Comparison of ENCODE assay signal across 26 cellular contexts in the genomic region with DNA sequence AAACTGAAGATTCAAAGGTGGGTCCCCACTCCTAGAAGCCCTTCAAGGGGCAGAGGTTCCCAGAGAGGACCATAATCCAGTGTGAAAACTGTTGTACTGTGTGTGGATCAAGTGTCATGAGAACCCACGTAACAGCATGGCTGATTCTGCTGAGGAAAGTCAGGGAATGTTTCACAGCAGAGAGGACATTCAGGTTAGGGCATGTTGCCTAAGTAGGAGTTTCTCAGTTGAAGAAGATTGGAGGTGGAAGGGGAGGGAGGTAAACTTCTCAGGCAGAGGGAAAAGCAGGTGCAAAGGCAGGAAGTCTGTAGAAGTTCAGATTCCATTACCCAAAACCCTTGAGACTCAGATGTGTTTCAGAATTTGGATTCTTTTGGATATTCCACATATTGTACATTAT.
"Had no signal": no experiment of that assay in that cellular context is flagged by ENCODE, and none has a peak within 500 bp of the region (broad histone marks: within the 10 kb centered on the region; RNA-seq: fewer than 3 reads in every experiment).

No MANE protein-coding gene starts in this region.

- H3K4me1 Mint-ChIP-seq: activated CD4-positive, alpha-beta T cell treated with anti-CD3 and anti-CD28 coated beads for 36 hours; activated T-helper 17 cell treated with anti-CD3 and anti-CD28 coated beads, Interleukin-2, amount 50 U/mL, for 72 hours had no signal

- H3K27ac ChIP-seq: brain microvascular endothelial cell, epithelial cell of prostate had no signal

- H3K27me3 ChIP-seq: brain microvascular endothelial cell had no signal

- H3K36me3 Mint-ChIP-seq: activated naive CD8-positive, alpha-beta T cell had no signal

- ATAC-seq: activated CD4-positive, alpha-beta T cell treated with anti-CD3 and anti-CD28 coated beads for 36 hours; activated CD8-positive, alpha-beta T cell treated with anti-CD3 and anti-CD28 coated beads for 36 hours; activated T-cell treated with anti-CD3 and anti-CD28 coated beads, Interleukin-2, amount 50 U/mL, for 4 hours; activated T-helper 17 cell treated with anti-CD3 and anti-CD28 coated beads, Interleukin-2, amount 50 U/mL, for 72 hours; effector memory CD8-positive, alpha-beta T cell; esophagus mucosa had no signal

- H3K4me3 Mint-ChIP-seq: activated CD4-positive, alpha-beta T cell treated with anti-CD3 and anti-CD28 coated beads for 36 hours; activated CD8-positive, alpha-beta T cell treated with anti-CD3 and anti-CD28 coated beads for 36 hours; activated naive CD8-positive, alpha-beta T cell; activated T-cell treated with anti-CD3 and anti-CD28 coated beads, Interleukin-2, amount 50 U/mL, for 4 hours; activated T-helper 17 cell treated with anti-CD3 and anti-CD28 coated beads, Interleukin-2, amount 50 U/mL, for 72 hours; effector memory CD8-positive, alpha-beta T cell had no signal

- H3K9me3 Mint-ChIP-seq: activated CD8-positive, alpha-beta T cell treated with anti-CD3 and anti-CD28 coated beads for 36 hours; activated T-helper 17 cell treated with anti-CD3 and anti-CD28 coated beads, Interleukin-2, amount 50 U/mL, for 72 hours; effector memory CD8-positive, alpha-beta T cell had no signal

- H3K36me3 ChIP-seq: brain microvascular endothelial cell had no signal

- DNase-seq: activated CD4-positive, alpha-beta T cell treated with anti-CD3 and anti-CD28 coated beads for 36 hours; activated CD4-positive, alpha-beta T cell treated with anti-CD3 and anti-CD28 coated beads, Interleukin-2, amount 50 U/mL, for 1 hour; activated CD4-positive, alpha-beta T cell treated with anti-CD3 and anti-CD28 coated beads, Interleukin-2, amount 50 U/mL, for 48 hours; activated CD4-positive, CD25-positive, alpha-beta regulatory T cell; activated CD4-positive, CD25-positive, alpha-beta regulatory T cell treated with anti-CD3 and anti-CD28 coated beads, Interleukin-2, amount 50 U/mL, for 72 hours; activated CD8-positive, alpha-beta memory T cell treated with anti-CD3 and anti-CD28 coated beads for 24 hours; activated CD8-positive, alpha-beta T cell treated with anti-CD3 and anti-CD28 coated beads for 36 hours; activated effector memory CD4-positive, alpha-beta T cell treated with Interleukin-2 at 50 U/mL for 16 hours; activated gamma-delta T cell treated with Interleukin-2 at 50 U/mL for 16 hours; activated naive CD4-positive, alpha-beta T cell treated with anti-CD3 and anti-CD28 coated beads, Interleukin-2, amount 50 U/mL, for 16 hours; activated naive CD4-positive, alpha-beta T cell treated with Interleukin-2 at 50 U/mL for 16 hours; activated T-cell treated with anti-CD3 and anti-CD28 coated beads, Interleukin-2, amount 50 U/mL, for 4 hours; amniotic stem cell; anterior cingulate cortex; brain microvascular endothelial cell; caudate nucleus; cortex of kidney; dermis blood vessel endothelial cell; effector CD4-positive, alpha-beta T cell; effector memory CD8-positive, alpha-beta T cell; head of caudate nucleus; T-helper 2 cell had no signal

- H3K27ac Mint-ChIP-seq: activated CD4-positive, alpha-beta T cell treated with anti-CD3 and anti-CD28 coated beads for 36 hours; activated CD8-positive, alpha-beta T cell treated with anti-CD3 and anti-CD28 coated beads for 36 hours; activated naive CD8-positive, alpha-beta T cell; activated T-helper 17 cell treated with anti-CD3 and anti-CD28 coated beads, Interleukin-2, amount 50 U/mL, for 72 hours; effector memory CD8-positive, alpha-beta T cell had no signal
